In genomic region chr11:132073787-132074186, GRCh38 we compare ENCODE assay signal across 14 cellular contexts.
"Had no signal": no experiment of that assay in that cellular context is flagged by ENCODE, and none has a peak within 500 bp of the region (broad histone marks: within the 10 kb centered on the region; RNA-seq: fewer than 3 reads in every experiment).

No MANE protein-coding gene starts in this region.

- H3K36me3 ChIP-seq: breast epithelium, right lobe of liver had no signal

- H3K4me3 Mint-ChIP-seq: activated CD4-positive, alpha-beta memory T cell treated with anti-CD3 and anti-CD28 coated beads, Interleukin-2, amount 10 ng/mL, durations not matched to agents 7 days and 5 days; activated naive CD8-positive, alpha-beta T cell; mesothelial cell of epicardium had no signal

- DNase-seq: activated CD4-positive, alpha-beta memory T cell treated with anti-CD3 and anti-CD28 coated beads, Interleukin-2, amount 10 ng/mL, durations not matched to agents 7 days and 5 days; activated CD4-positive, alpha-beta T cell treated with anti-CD3 and anti-CD28 coated beads for 1 hour; activated gamma-delta T cell; activated T-cell treated with anti-CD3 and anti-CD28 coated beads, Interleukin-2, amount 50 U/mL, for 48 hours; amygdala; kidney glomerular epithelial cell; right lobe of liver; stimulated activated CD4-positive, alpha-beta T cell treated with anti-CD3 and anti-CD28 coated beads, Interleukin-12 subunit alpha, Interleukin-12 subunit beta, amount 100 ng/mL, for 4 hours; stimulated activated naive CD4-positive, alpha-beta T cell; T-helper 9 cell; trophoblast cell had no signal

- H3K27ac ChIP-seq: breast epithelium, right lobe of liver had no signal

- H3K4me1 ChIP-seq: breast epithelium, right lobe of liver had no signal

- H3K9me3 Mint-ChIP-seq: mesothelial cell of epicardium had no signal

- H3K4me1 Mint-ChIP-seq: activated CD4-positive, alpha-beta memory T cell treated with anti-CD3 and anti-CD28 coated beads, Interleukin-2, amount 10 ng/mL, durations not matched to agents 7 days and 5 days had no signal

- H3K27me3 Mint-ChIP-seq: activated CD4-positive, alpha-beta memory T cell treated with anti-CD3 and anti-CD28 coated beads, Interleukin-2, amount 10 ng/mL, durations not matched to agents 7 days and 5 days had no signal

- H3K36me3 Mint-ChIP-seq: activated naive CD8-positive, alpha-beta T cell; mesothelial cell of epicardium had no signal

- H3K4me3 ChIP-seq: breast epithelium, right lobe of liver had no signal

- H3K27me3 ChIP-seq: breast epithelium, right lobe of liver had no signal

- H3K27ac Mint-ChIP-seq: activated CD4-positive, alpha-beta memory T cell treated with anti-CD3 and anti-CD28 coated beads, Interleukin-2, amount 10 ng/mL, durations not matched to agents 7 days and 5 days; activated naive CD8-positive, alpha-beta T cell; mesothelial cell of epicardium had no signal

- H3K9me3 ChIP-seq: breast epithelium, right lobe of liver had no signal
